In the genomic region with DNA sequence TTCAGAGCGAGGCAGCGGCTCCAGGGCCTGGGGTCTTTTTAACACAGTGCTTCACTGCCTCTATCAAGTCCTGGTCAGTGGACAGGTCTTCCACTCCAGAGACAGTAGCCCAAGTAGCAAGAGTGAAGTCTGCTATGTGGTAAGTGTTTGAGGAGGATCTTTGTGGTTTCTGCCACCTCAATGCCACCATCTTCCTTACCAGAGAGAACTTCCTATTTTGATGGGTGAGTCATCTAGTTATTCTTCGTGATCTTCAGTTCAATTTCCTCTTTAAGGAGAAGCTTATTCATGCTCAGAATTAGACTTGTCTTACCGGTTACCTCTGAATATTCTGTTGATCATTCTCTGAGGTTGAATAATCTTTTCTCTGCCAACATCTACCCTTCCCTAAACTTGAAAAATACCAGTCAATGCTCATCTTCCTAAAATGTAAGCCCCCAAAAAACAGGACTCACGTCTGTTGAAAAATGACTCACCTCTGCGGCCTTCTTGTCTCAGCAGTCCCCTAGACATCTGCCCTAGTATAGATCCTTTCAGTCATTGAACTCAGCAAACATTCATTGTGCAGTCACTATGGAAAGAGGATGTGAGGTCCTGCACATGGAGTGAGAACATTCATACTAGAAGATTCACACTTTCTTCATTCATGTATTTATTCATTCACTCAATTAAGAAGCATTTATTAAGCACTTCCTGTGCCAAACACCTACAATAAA, we compare ENCODE assay signal across 8 cellular contexts.
A peak's percentile ranks its signal among the peaks of the same experiment; 100 is the strongest.
DNase-seq lines count a peak whose midpoint lies in the region; TF ChIP-seq lines count a peak whose summit lies in the region.

No MANE protein-coding gene starts in this region.

- DNase-seq in activated T-cell treated with anti-CD3 and anti-CD28 coated beads for 24 hours (ENCODE audit: low read depth) (peak; percentile 33), activated T-cell treated with anti-CD3 and anti-CD28 coated beads for 4 hours (no peak), Kasumi-1 (lab: John Stamatoyannopoulos, UW) (peak; percentile 96 to 97), midbrain (lab: John Stamatoyannopoulos, UW) (peak; percentile 5), NCI-H2081 (lab: John Stamatoyannopoulos, UW) (no peak), GM20000 (ENCODE audit: low spot score) (no peak), NCI-H524 treated with DMSO at 0.1 percent for 48 hours (lab: John Stamatoyannopoulos, UW) (no peak)
- DNase-seq in activated T-cell treated with anti-CD3 and anti-CD28 coated beads, Interleukin-2, amount 50 U/mL, for 48 hours = peak; percentile 55 to 59

- no peak for TF ChIP-seq CTCF in GM20000 (IDR thresholded peaks at IDR 0.05; ENCODE audit: extremely low read depth, missing control alignments)

Comparison
In these comparisons a context has a peak if more than half of its experiments do, and no peak if none do; other contexts are left out.
1. DNase-seq: peak in activated T-cell treated with anti-CD3 and anti-CD28 coated beads for 24 hours (single experiment), Kasumi-1 (2 of 2), activated T-cell treated with anti-CD3 and anti-CD28 coated beads, Interleukin-2, amount 50 U/mL, for 48 hours (2 of 2) and midbrain (single experiment); none in activated T-cell treated with anti-CD3 and anti-CD28 coated beads for 4 hours (single experiment), NCI-H2081 (0 of 2), GM20000 (single experiment) and NCI-H524 treated with DMSO at 0.1 percent for 48 hours (single experiment).